ENCODE assay signal across 8 cellular contexts in the genomic region with DNA sequence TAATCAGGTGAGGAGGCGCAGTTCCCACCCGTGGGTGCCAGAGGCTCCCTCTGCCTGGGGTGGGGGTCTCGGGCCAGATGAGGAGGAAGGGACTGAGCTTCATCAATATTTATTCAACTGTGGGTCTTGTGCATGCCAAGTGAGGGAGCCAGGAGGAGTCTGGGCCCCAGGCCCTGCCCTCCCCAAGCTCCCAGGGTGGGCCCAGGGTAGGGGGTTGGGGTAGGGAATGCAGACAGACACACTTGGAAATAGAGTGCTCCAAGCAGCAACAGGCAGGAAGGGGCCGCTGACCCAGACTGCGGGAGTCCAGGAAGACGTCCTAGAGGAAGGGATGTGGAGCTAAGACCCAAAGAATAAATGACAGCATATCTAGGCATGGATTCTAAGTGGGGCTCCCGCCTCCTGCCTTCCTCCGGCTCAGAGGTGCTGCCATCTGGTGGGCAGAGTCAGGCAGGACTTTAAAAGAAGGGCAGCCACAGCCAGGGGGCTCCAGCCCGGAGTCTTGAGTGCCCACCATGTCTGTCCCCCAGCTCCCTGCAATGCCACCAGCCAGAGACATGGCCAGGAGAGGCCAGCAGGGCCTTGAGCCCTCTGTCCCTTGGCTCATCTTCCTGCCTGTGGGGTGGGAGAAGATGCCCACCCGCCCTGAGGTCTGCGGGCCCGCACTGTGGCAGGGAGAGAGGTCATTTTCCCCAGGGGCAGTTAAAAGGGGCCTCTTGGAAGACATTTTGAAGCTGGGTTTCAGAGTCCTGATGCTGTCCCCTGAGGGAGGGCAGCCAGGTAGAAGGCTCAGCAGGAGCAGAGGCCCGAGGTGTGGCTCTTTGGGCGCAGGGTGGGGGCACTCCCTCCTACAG.
A peak's percentile ranks its signal among the peaks of the same experiment; 100 is the strongest.
DNase-seq lines count a peak whose midpoint lies in the region; ATAC-seq and TF ChIP-seq lines count a peak whose summit lies in the region.

No MANE protein-coding gene starts in this region.

- no peak overlapping the region for H3K27ac Mint-ChIP-seq in activated T-helper 1 cell treated with anti-CD3 and anti-CD28 coated beads, Interleukin-12 subunit alpha, Interleukin-12 subunit beta, Interleukin-2, Interleukin-4 antibody, amounts not matched to agents 30 ng/mL and 10 ng/mL and 1 ng/mL, durations not matched to agents 14 hours and 24 hours and 36 hours
- no peak overlapping the region for H3K27ac Mint-ChIP-seq in progenitor cell of endocrine pancreas

- intact Hi-C loops in activated T-helper 1 cell treated with anti-CD3 and anti-CD28 coated beads, Interleukin-12 subunit alpha, Interleukin-12 subunit beta, Interleukin-2, Interleukin-4 antibody, amounts not matched to agents 30 ng/mL and 10 ng/mL and 1 ng/mL, durations not matched to agents 14 hours and 24 hours and 36 hours (cut with micrococcal nuclease): loop anchor here (5.0 kb wide), 1 partner anchor 362 kb away; no protein-coding TSS in a partner anchor

- ATAC-seq in HG03521 (IDR thresholded peaks at IDR 0.05; ENCODE audit: unreplicated experiment): no peak
- no peak for ATAC-seq in HG03025 (IDR thresholded peaks at IDR 0.05; ENCODE audit: low FRiP score, unreplicated experiment)

- TF ChIP-seq CTCF in AG09319 (IDR thresholded peaks at IDR 0.05; ENCODE audit: low read depth, low read length) (peak; percentile 82), fibroblast of villous mesenchyme (IDR thresholded peaks at IDR 0.05; ENCODE audit: insufficient read depth, low read depth, low read length) (peak; percentile 89), progenitor cell of endocrine pancreas (IDR thresholded peaks at IDR 0.05; ENCODE audit: unreplicated experiment) (peak; percentile 86)

- H3K4me3 Mint-ChIP-seq in activated T-helper 1 cell treated with anti-CD3 and anti-CD28 coated beads, Interleukin-12 subunit alpha, Interleukin-12 subunit beta, Interleukin-2, Interleukin-4 antibody, amounts not matched to agents 30 ng/mL and 10 ng/mL and 1 ng/mL, durations not matched to agents 14 hours and 24 hours and 36 hours: no peak overlapping the region
- no peak overlapping the region for H3K4me3 Mint-ChIP-seq in progenitor cell of endocrine pancreas (ENCODE audit: low read depth)

- H3K36me3 Mint-ChIP-seq in activated T-helper 1 cell treated with anti-CD3 and anti-CD28 coated beads, Interleukin-12 subunit alpha, Interleukin-12 subunit beta, Interleukin-2, Interleukin-4 antibody, amounts not matched to agents 30 ng/mL and 10 ng/mL and 1 ng/mL, durations not matched to agents 14 hours and 24 hours and 36 hours (ENCODE audit: low read depth): no peaks in the 10 kb centered on the region
- H3K36me3 Mint-ChIP-seq in progenitor cell of endocrine pancreas (ENCODE audit: insufficient read depth): peaks cover 24% of the 10 kb centered on the region

- no peaks in the 10 kb centered on the region for H3K27me3 Mint-ChIP-seq in activated T-helper 1 cell treated with anti-CD3 and anti-CD28 coated beads, Interleukin-12 subunit alpha, Interleukin-12 subunit beta, Interleukin-2, Interleukin-4 antibody, amounts not matched to agents 30 ng/mL and 10 ng/mL and 1 ng/mL, durations not matched to agents 14 hours and 24 hours and 36 hours (ENCODE audit: insufficient read depth)
- no peaks in the 10 kb centered on the region for H3K27me3 Mint-ChIP-seq in progenitor cell of endocrine pancreas

- no peaks in the 10 kb centered on the region for H3K4me1 Mint-ChIP-seq in activated T-helper 1 cell treated with anti-CD3 and anti-CD28 coated beads, Interleukin-12 subunit alpha, Interleukin-12 subunit beta, Interleukin-2, Interleukin-4 antibody, amounts not matched to agents 30 ng/mL and 10 ng/mL and 1 ng/mL, durations not matched to agents 14 hours and 24 hours and 36 hours (ENCODE audit: low read depth)
- H3K4me1 Mint-ChIP-seq in progenitor cell of endocrine pancreas (ENCODE audit: low read depth): no peaks in the 10 kb centered on the region

- no peaks in the 10 kb centered on the region for H3K9me3 Mint-ChIP-seq in activated T-helper 1 cell treated with anti-CD3 and anti-CD28 coated beads, Interleukin-12 subunit alpha, Interleukin-12 subunit beta, Interleukin-2, Interleukin-4 antibody, amounts not matched to agents 30 ng/mL and 10 ng/mL and 1 ng/mL, durations not matched to agents 14 hours and 24 hours and 36 hours
- H3K9me3 Mint-ChIP-seq in progenitor cell of endocrine pancreas (ENCODE audit: low read depth): no peaks in the 10 kb centered on the region

- H3K4me3 ChIP-seq in fibroblast of villous mesenchyme (ENCODE audit: low read depth, low read length): no peak overlapping the region

- no peak for DNase-seq in AG09319 (ENCODE audit: extremely low read depth, low read depth)
- DNase-seq in GM19240 (ENCODE audit: insufficient read length, low spot score): peak; percentile 48
- peak; percentile 40 for DNase-seq in NOMO-1 treated with DMSO at 0.1 percent for 48 hours (lab: John Stamatoyannopoulos, UW; ENCODE audit: unreplicated experiment)
- DNase-seq in activated T-helper 1 cell treated with anti-CD3 and anti-CD28 coated beads, Interleukin-12 subunit alpha, Interleukin-12 subunit beta, Interleukin-2, Interleukin-4 antibody, amounts not matched to agents 30 ng/mL and 10 ng/mL and 1 ng/mL, durations not matched to agents 14 hours and 24 hours and 36 hours (ENCODE audit: low spot score): peak; percentile 5
- peak; percentile 44 for DNase-seq in fibroblast of villous mesenchyme (ENCODE audit: low read depth)
- DNase-seq in progenitor cell of endocrine pancreas (ENCODE audit: low spot score, unreplicated experiment): peak; percentile 57
